ENCODE assay signal across 8 cellular contexts in the genomic region with DNA sequence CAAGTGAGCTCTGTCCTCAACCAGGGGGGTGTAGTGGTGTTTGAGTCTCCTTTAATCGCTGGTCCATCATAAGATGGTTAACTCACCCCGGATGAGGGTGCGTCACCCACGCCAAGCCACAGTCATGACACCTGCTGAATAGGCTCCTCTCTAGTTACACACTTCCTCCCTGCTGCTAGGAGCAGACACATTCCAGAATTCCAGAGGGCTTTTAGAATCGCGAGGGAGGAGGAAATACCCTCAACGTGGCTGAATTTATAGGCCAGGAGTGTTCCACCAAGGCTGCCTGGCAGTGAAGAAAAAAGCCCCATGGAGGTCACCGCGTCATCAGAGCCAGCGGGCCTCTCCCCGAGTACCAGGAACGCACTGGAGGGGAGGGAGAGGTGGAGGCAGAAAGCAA. TPM values are rescaled to one million over a fixed set of nuclear protein-coding genes. Genes with fewer than 3 reads are reported as not detected.
DNase-seq lines count a peak whose midpoint lies in the region; ATAC-seq lines count a peak whose summit lies in the region.

No MANE protein-coding gene starts in this region.

- CTCF ChIA-PET in activated naive CD4-positive, alpha-beta T cell treated with anti-CD3 and anti-CD28 coated beads, Interleukin-2, amount 10 ng/mL, durations not matched to agents 7 days and 5 days (lab: Charles Lee) = interaction anchor here (1.0 to 3.9 kb wide), 6 partner anchors 9 to 36 kb away, joined by 3 to 29 read pairs (median 6); no protein-coding TSS in a partner anchor

- H3K9me3 ChIP-seq in subcutaneous abdominal adipose tissue (ENCODE audit: control insufficient read depth in 5 of 5, low read length in 5 of 5) = no peaks in the 10 kb centered on the region

- H3K36me3 ChIP-seq in subcutaneous abdominal adipose tissue (ENCODE audit: control insufficient read depth in 5 of 5, insufficient read depth in 5 of 5, low read length in 5 of 5) = peaks cover 11 to 44% (median 38%) of the 10 kb centered on the region in 5 donors

- H3K27me3 Mint-ChIP-seq in activated CD4-positive, alpha-beta T cell treated with anti-CD3 and anti-CD28 coated beads, Interleukin-2, amount 10 ng/mL, durations not matched to agents 24 days and 14 days = no peaks in the 10 kb centered on the region
- H3K27me3 Mint-ChIP-seq in activated naive CD4-positive, alpha-beta T cell treated with anti-CD3 and anti-CD28 coated beads, Interleukin-2, amount 10 ng/mL, durations not matched to agents 7 days and 5 days = no peaks in the 10 kb centered on the region

- H3K27ac ChIP-seq in subcutaneous abdominal adipose tissue (ENCODE audit: low read depth, low read length) = peak overlapping the region; percentile 72

- peak overlapping the region in 3 of 5 donors; percentile 21 to 53 (median 31) for H3K9ac ChIP-seq in subcutaneous abdominal adipose tissue (ENCODE audit: low read length in 5 of 5)

- ATAC-seq in HG03139 (IDR thresholded peaks at IDR 0.05; ENCODE audit: unreplicated experiment) (no peak), HG03196 (IDR thresholded peaks at IDR 0.05; ENCODE audit: unreplicated experiment) (no peak), GM19463 (IDR thresholded peaks at IDR 0.05; ENCODE audit: unreplicated experiment) (no peak)

- peaks cover 35% of the 10 kb centered on the region for H3K36me3 Mint-ChIP-seq in activated CD4-positive, alpha-beta T cell treated with anti-CD3 and anti-CD28 coated beads, Interleukin-2, amount 10 ng/mL, durations not matched to agents 24 days and 14 days (ENCODE audit: low read depth)
- peaks cover 67% of the 10 kb centered on the region for H3K36me3 Mint-ChIP-seq in activated naive CD4-positive, alpha-beta T cell treated with anti-CD3 and anti-CD28 coated beads, Interleukin-2, amount 10 ng/mL, durations not matched to agents 7 days and 5 days

- H3K9me3 Mint-ChIP-seq in activated CD4-positive, alpha-beta T cell treated with anti-CD3 and anti-CD28 coated beads, Interleukin-2, amount 10 ng/mL, durations not matched to agents 24 days and 14 days = no peaks in the 10 kb centered on the region
- H3K9me3 Mint-ChIP-seq in activated naive CD4-positive, alpha-beta T cell treated with anti-CD3 and anti-CD28 coated beads, Interleukin-2, amount 10 ng/mL, durations not matched to agents 7 days and 5 days = no peaks in the 10 kb centered on the region

- DNase-seq in activated CD4-positive, alpha-beta T cell treated with anti-CD3 and anti-CD28 coated beads, Interleukin-2, amount 10 ng/mL, durations not matched to agents 24 days and 14 days = peak; percentile 65
- no peak for DNase-seq in activated CD4-positive, alpha-beta T cell treated with anti-CD3 and anti-CD28 coated beads for 1 hour
- DNase-seq in activated naive CD4-positive, alpha-beta T cell treated with anti-CD3 and anti-CD28 coated beads, Interleukin-2, amount 10 ng/mL, durations not matched to agents 7 days and 5 days = no peak
- DNase-seq in kidney tubule cell (ENCODE audit: low spot score) = peak; percentile 100

- peaks cover 61% of the 10 kb centered on the region for H3K4me1 Mint-ChIP-seq in activated CD4-positive, alpha-beta T cell treated with anti-CD3 and anti-CD28 coated beads, Interleukin-2, amount 10 ng/mL, durations not matched to agents 24 days and 14 days
- peaks cover 81% of the 10 kb centered on the region for H3K4me1 Mint-ChIP-seq in activated naive CD4-positive, alpha-beta T cell treated with anti-CD3 and anti-CD28 coated beads, Interleukin-2, amount 10 ng/mL, durations not matched to agents 7 days and 5 days

- peak overlapping the region; percentile 77 for H3K4me3 Mint-ChIP-seq in activated CD4-positive, alpha-beta T cell treated with anti-CD3 and anti-CD28 coated beads, Interleukin-2, amount 10 ng/mL, durations not matched to agents 24 days and 14 days
- peak overlapping the region; percentile 70 for H3K4me3 Mint-ChIP-seq in activated naive CD4-positive, alpha-beta T cell treated with anti-CD3 and anti-CD28 coated beads, Interleukin-2, amount 10 ng/mL, durations not matched to agents 7 days and 5 days

- peak overlapping the region in 4 of 5 donors; percentile 12 to 61 (median 42) for H3K4me3 ChIP-seq in subcutaneous abdominal adipose tissue (ENCODE audit: low read depth in 1 of 5, low read length in 5 of 5)

- intact Hi-C loops in activated CD4-positive, alpha-beta T cell treated with anti-CD3 and anti-CD28 coated beads, Interleukin-2, amount 10 ng/mL, durations not matched to agents 24 days and 14 days (cut with micrococcal nuclease) = no loop called here

- peaks cover 14 to 59% (median 48%) of the 10 kb centered on the region in 5 donors for H3K4me1 ChIP-seq in subcutaneous abdominal adipose tissue (ENCODE audit: control insufficient read depth in 5 of 5, insufficient read depth in 5 of 5, low read length in 5 of 5)

- no peaks in the 10 kb centered on the region for H3K27me3 ChIP-seq in subcutaneous abdominal adipose tissue (ENCODE audit: control insufficient read depth in 5 of 5, insufficient read depth in 4 of 5, low read length in 5 of 5)

- peak overlapping the region; percentile 78 for H3K27ac Mint-ChIP-seq in activated CD4-positive, alpha-beta T cell treated with anti-CD3 and anti-CD28 coated beads, Interleukin-2, amount 10 ng/mL, durations not matched to agents 24 days and 14 days
- peak overlapping the region; percentile 76 for H3K27ac Mint-ChIP-seq in activated naive CD4-positive, alpha-beta T cell treated with anti-CD3 and anti-CD28 coated beads, Interleukin-2, amount 10 ng/mL, durations not matched to agents 7 days and 5 days

RNA-seq across cellular contexts. Expression of gene GLRX, which starts 5.1 kb away (rescaled TPM):
- 13.5 and 17.3 TPM in 2 replicates for total RNA-seq in activated CD4-positive, alpha-beta T cell treated with anti-CD3 and anti-CD28 coated beads, Interleukin-2, amount 10 ng/mL, durations not matched to agents 24 days and 14 days

Comparison
In these comparisons a context has a peak if more than half of its experiments do, and no peak if none do; other contexts are left out.
1. DNase-seq: peak in activated CD4-positive, alpha-beta T cell treated with anti-CD3 and anti-CD28 coated beads, Interleukin-2, amount 10 ng/mL, durations not matched to agents 24 days and 14 days (single experiment) and kidney tubule cell (single experiment); none in activated CD4-positive, alpha-beta T cell treated with anti-CD3 and anti-CD28 coated beads for 1 hour (single experiment) and activated naive CD4-positive, alpha-beta T cell treated with anti-CD3 and anti-CD28 coated beads, Interleukin-2, amount 10 ng/mL, durations not matched to agents 7 days and 5 days (single experiment).